ENCODE assay signal across 8 cellular contexts in genomic region chr2:164839914-164840457, GRCh38. TPM values are rescaled to one million over a fixed set of nuclear protein-coding genes. Genes with fewer than 3 reads are reported as not detected.
DNase-seq lines count a peak whose midpoint lies in the region; ATAC-seq, FAIRE-seq and TF ChIP-seq lines count a peak whose summit lies in the region.

No MANE protein-coding gene starts in this region.

- peak overlapping the region; percentile 88 for H3K4me3 ChIP-seq in ACC112 (ENCODE audit: low read depth, low read length)
- peak overlapping the region; percentile 73 for H3K4me3 ChIP-seq in bronchial epithelial cell (ENCODE audit: low read depth, low read length)
- peak overlapping the region; percentile 77 to 88 for H3K4me3 ChIP-seq in mucosa of rectum (ENCODE audit: low read length in 2 of 2)

- POLR2A ChIA-PET in HEK293T (lab: Yijun Ruan, JAX), result no interaction called here

- peaks cover 15% of the 10 kb centered on the region for H3K79me2 ChIP-seq in ACC112 (ENCODE audit: control insufficient read depth, insufficient read depth, low read length, unreplicated experiment)

- no peak for FAIRE-seq in bronchial epithelial cell (lab: Jason Lieb, UNC)

- no peaks in the 10 kb centered on the region for H3K9me3 ChIP-seq in mucosa of rectum (ENCODE audit: control insufficient read depth in 2 of 2, low read length in 2 of 2)

- CTCF ChIA-PET in HEK293T (lab: Yijun Ruan, JAX), result no interaction called here

- H2AFZ ChIP-seq in ACC112 (ENCODE audit: low read length, unreplicated experiment), result no peak overlapping the region

- DNase-seq in HEK293T (ENCODE audit: extremely low spot score) (no peak), bronchial epithelial cell (ENCODE audit: low read depth) (peak; percentile 97), mesenteric fat pad (ENCODE audit: low spot score) (no peak), DMS79 (lab: John Stamatoyannopoulos, UW) (no peak)

- H3K4me1 ChIP-seq in ACC112 (ENCODE audit: control insufficient read depth, insufficient read depth, low read length, unreplicated experiment), result peaks cover 17% of the 10 kb centered on the region
- peaks cover 8 to 14% of the 10 kb centered on the region in 2 donors for H3K4me1 ChIP-seq in mucosa of rectum (ENCODE audit: control insufficient read depth in 2 of 2, insufficient read depth in 2 of 2, low read length in 2 of 2)

- TF ChIP-seq CTCF in bronchial epithelial cell (IDR thresholded peaks at IDR 0.05; ENCODE audit: insufficient read depth, low read length, severe bottlenecking), result no peak

- H3K27me3 ChIP-seq in ACC112 (ENCODE audit: insufficient read depth, low read length) (no peaks in the 10 kb centered on the region), bronchial epithelial cell (ENCODE audit: control insufficient read depth, insufficient read depth, low read length) (no peaks in the 10 kb centered on the region), mucosa of rectum (ENCODE audit: control insufficient read depth in 2 of 2, insufficient read depth in 2 of 2, low read length in 2 of 2) (no peaks in the 10 kb centered on the region)

- H3K27ac ChIP-seq in ACC112 (ENCODE audit: low read depth, low read length) (peak overlapping the region; percentile 4; the same call in 1 of the 2 replicates), mucosa of rectum (ENCODE audit: low read depth in 2 of 2, low read length in 2 of 2) (peak overlapping the region; percentile 93 to 95)

- ATAC-seq in HG03159 (IDR thresholded peaks at IDR 0.05; ENCODE audit: unreplicated experiment), result no peak
- ATAC-seq in HG02763 (IDR thresholded peaks at IDR 0.05; ENCODE audit: unreplicated experiment), result no peak

- H3K9ac ChIP-seq in mucosa of rectum (ENCODE audit: low read depth in 1 of 2, low read length in 2 of 2), result peak overlapping the region; percentile 79 to 93

- H3K36me3 ChIP-seq in ACC112 (ENCODE audit: insufficient read depth, low read length) (no peaks in the 10 kb centered on the region), bronchial epithelial cell (ENCODE audit: control insufficient read depth, insufficient read depth, low read length) (no peaks in the 10 kb centered on the region), mucosa of rectum (ENCODE audit: control insufficient read depth in 2 of 2, insufficient read depth in 2 of 2, low read length in 2 of 2) (no peaks in the 10 kb centered on the region)

TF ChIP-seq in HEK293T, 16 proteins besides CTCF, POLR2A, EP300 and RAD21:
- TF ChIP-seq LEF1 (IDR thresholded peaks at IDR 0.05; ENCODE audit: borderline replicate concordance) (no peak), PKNOX1 (IDR thresholded peaks at IDR 0.05) (0 out of 2 replicates have a peak, but pooled peaks have one; percentile 32), ZNF384 (IDR thresholded peaks at IDR 0.05) (no peak)
TF ChIP-seq in HEK293T: peak in this region for 1.

RNA-seq across cellular contexts. Expression of gene COBLL1, which starts 1.6 kb away (rescaled TPM):
- 10.5 and 18.9 TPM in 2 replicates for total RNA-seq in bronchial epithelial cell
- 85.9 TPM for total RNA-seq in mesenteric fat pad
